20 cellular contexts compared by ENCODE assay signal in genomic region chr19:28519218-28519779, GRCh38.
"Had no signal": no experiment of that assay in that cellular context is flagged by ENCODE, and none has a peak within 500 bp of the region (broad histone marks: within the 10 kb centered on the region; RNA-seq: fewer than 3 reads in every experiment).

No MANE protein-coding gene starts in this region.

- H3K4me3 ChIP-seq: esophagus muscularis mucosa, left ventricle myocardium inferior, lower lobe of right lung, neural progenitor cell, pancreas, spleen, tibial artery, upper lobe of right lung, vagina had no signal

- H3K4me1 ChIP-seq: esophagus muscularis mucosa, left ventricle myocardium inferior, lower lobe of right lung, neural progenitor cell, pancreas, spleen, tibial artery, upper lobe of right lung, vagina had no signal

- FAIRE-seq: kidney, pancreas had no signal

- ATAC-seq: effector memory CD8-positive, alpha-beta T cell; left cardiac atrium; lower lobe of right lung; natural killer cell; sciatic nerve; stimulated activated memory B cell treated with anti-CD40 and anti-IgM and Interleukin-4, amounts not matched to agents 10 μg/mL and 1 μg/mL and 100 μg/mL, for 72 hours; upper lobe of right lung had no signal

- H3K27ac ChIP-seq: epithelial cell of prostate, esophagus muscularis mucosa, left ventricle myocardium inferior, lower lobe of right lung, neural progenitor cell, spleen, tibial artery, upper lobe of right lung, vagina had no signal

- H3K4me2 ChIP-seq: neural progenitor cell had no signal

- H3K27me3 ChIP-seq: esophagus muscularis mucosa, neural progenitor cell, pancreas, spleen, tibial artery, upper lobe of right lung, vagina had no signal

- H3K9me3 ChIP-seq: esophagus muscularis mucosa, left ventricle myocardium inferior, lower lobe of right lung, pancreas, spleen, tibial artery, upper lobe of right lung, vagina had no signal

- H3K36me3 ChIP-seq: esophagus muscularis mucosa, left ventricle myocardium inferior, lower lobe of right lung, neural progenitor cell, pancreas, spleen, tibial artery, upper lobe of right lung, vagina had no signal

- H2AFZ ChIP-seq: neural progenitor cell had no signal

- DNase-seq: effector memory CD8-positive, alpha-beta T cell; foreskin fibroblast; kidney; left cardiac atrium; left ventricle myocardium inferior; lower lobe of right lung; natural killer cell; pancreas; spleen; stimulated activated CD4-positive, alpha-beta T cell treated with anti-CD3 and anti-CD28 coated beads, Interleukin-15, amount 100 ng/mL, for 24 hours; stimulated activated CD4-positive, alpha-beta T cell treated with anti-CD3 and anti-CD28 coated beads, Interleukin-1b, Interleukin-23, amount 100 ng/mL, for 48 hours; stimulated activated CD4-positive, alpha-beta T cell treated with anti-CD3 and anti-CD28 coated beads, Interleukin-4, amount 100 ng/mL, for 24 hours; tibial artery; upper lobe of right lung had no signal

- H3K9ac ChIP-seq: neural progenitor cell had no signal
